In the genomic region with DNA sequence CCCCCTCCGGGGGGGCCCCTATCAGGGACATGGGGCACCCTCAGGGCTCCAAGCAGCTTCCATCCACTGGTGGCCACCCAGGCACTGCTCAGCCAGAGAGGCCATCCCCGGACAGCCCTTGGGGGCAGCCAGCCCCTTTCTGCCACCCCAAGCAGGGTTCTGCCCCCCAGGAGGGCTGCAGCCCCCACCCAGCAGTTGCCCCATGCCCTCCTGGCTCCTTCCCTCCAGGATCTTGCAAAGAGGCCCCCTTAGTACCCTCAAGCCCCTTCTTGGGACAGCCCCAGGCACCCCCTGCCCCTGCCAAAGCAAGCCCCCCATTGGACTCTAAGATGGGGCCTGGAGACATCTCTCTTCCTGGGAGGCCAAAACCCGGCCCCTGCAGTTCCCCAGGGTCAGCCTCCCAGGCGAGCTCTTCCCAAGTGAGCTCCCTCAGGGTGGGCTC, we compare ENCODE assay signal across 20 cellular contexts. TPM values are rescaled to one million over a fixed set of nuclear protein-coding genes. Genes with fewer than 3 reads are reported as not detected.
"Had no signal": no experiment of that assay in that cellular context is flagged by ENCODE, and none has a peak within 500 bp of the region (broad histone marks: within the 10 kb centered on the region; RNA-seq: fewer than 3 reads in every experiment).

No MANE protein-coding gene starts in this region.

- H3K27me3 Mint-ChIP-seq: activated B cell treated with CpG ODN at 0.5 μM for 24 hours; activated CD4-positive, alpha-beta memory T cell treated with anti-CD3 and anti-CD28 coated beads for 36 hours; activated naive CD8-positive, alpha-beta T cell; T-cell had no signal

- FAIRE-seq: bronchial epithelial cell, colon had no signal

- H3K4me3 Mint-ChIP-seq: activated B cell treated with CpG ODN at 0.5 μM for 24 hours; activated CD4-positive, alpha-beta memory T cell treated with anti-CD3 and anti-CD28 coated beads for 36 hours; activated naive CD8-positive, alpha-beta T cell; endodermal cell; neural crest cell; T-cell had no signal

- H3K27ac ChIP-seq: epithelial cell of prostate, prostate gland, right lobe of liver, tibial artery, uterus had no signal

- H3K36me3 Mint-ChIP-seq: activated CD4-positive, alpha-beta memory T cell treated with anti-CD3 and anti-CD28 coated beads for 36 hours; activated naive CD8-positive, alpha-beta T cell; naive B cell; T-cell had no signal

- H3K4me1 ChIP-seq: prostate gland, right lobe of liver, uterus had no signal

- DNase-seq: activated B cell treated with CpG ODN at 0.5 μM for 24 hours; activated CD4-positive, alpha-beta memory T cell treated with anti-CD3 and anti-CD28 coated beads for 36 hours; activated CD4-positive, alpha-beta T cell treated with anti-CD3 and anti-CD28 coated beads for 4 hours; activated T-cell treated with anti-CD3 and anti-CD28 coated beads for 4 hours; endodermal cell; foreskin fibroblast; mesenchymal stem cell; naive B cell; stimulated activated naive CD4-positive, alpha-beta T cell; T-cell; uterus had no signal

- H3K9me3 ChIP-seq: mucosa of descending colon, prostate gland, right lobe of liver, tibial artery, uterus had no signal

- ATAC-seq: right lobe of liver, T-cell had no signal

- H3K27ac Mint-ChIP-seq: activated B cell treated with CpG ODN at 0.5 μM for 24 hours; activated CD4-positive, alpha-beta memory T cell treated with anti-CD3 and anti-CD28 coated beads for 36 hours; activated naive CD8-positive, alpha-beta T cell; endodermal cell; naive B cell; T-cell had no signal

- H3K9me3 Mint-ChIP-seq: activated B cell treated with CpG ODN at 0.5 μM for 24 hours; activated CD4-positive, alpha-beta memory T cell treated with anti-CD3 and anti-CD28 coated beads for 36 hours; endodermal cell; naive B cell; neural crest cell; T-cell had no signal

- H3K36me3 ChIP-seq: prostate gland, right lobe of liver, tibial artery, uterus had no signal

- H3K27me3 ChIP-seq: right lobe of liver, uterus had no signal

- H3K4me1 Mint-ChIP-seq: activated B cell treated with CpG ODN at 0.5 μM for 24 hours, naive B cell, neural crest cell, T-cell had no signal

- H3K4me3 ChIP-seq: mucosa of descending colon, prostate gland, right lobe of liver, tibial artery, uterus had no signal

RNA-seq across cellular contexts. Expression of a gene that starts 44.9 kb away (rescaled TPM):
- total RNA-seq: activated B cell treated with CpG ODN at 0.5 μM for 24 hours, right lobe of liver had no signal
